ENCODE assay signal across 25 cellular contexts in the genomic region with DNA sequence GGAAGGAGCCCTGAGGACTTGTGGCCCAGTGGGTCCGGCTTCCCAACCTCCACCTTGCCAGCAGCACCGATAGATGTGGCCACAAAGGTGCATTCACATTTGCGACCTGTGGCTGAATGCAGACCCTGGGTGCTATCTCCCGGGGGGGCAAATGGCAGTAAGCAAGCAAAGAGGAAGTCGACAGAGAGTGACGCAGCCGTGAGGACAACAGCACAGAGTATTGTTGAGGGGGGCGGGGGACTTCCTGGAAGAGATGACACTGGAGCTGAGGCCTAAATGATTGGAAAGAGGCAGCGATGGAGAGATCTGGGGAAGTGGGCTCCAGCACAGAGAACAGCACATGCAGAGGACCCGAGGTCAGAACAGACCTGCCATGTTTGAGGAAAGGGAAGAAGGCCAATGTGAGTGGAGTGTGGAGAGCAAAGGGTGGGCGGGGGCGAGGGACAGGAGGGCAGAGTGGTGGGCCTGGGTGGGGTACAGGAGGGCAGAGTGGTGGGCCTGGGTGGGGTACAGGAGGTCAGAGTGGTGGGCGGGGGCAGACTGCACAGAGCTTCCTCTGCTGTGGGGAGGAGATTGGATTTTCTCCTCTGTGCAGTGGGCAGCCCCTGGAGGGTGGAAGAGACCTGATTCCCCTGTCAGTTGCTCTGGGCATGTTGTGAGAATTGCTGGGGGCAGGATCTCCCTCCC. TPM values are rescaled to one million over a fixed set of nuclear protein-coding genes. Genes with fewer than 3 reads are reported as not detected.
A peak's percentile ranks its signal among the peaks of the same experiment; 100 is the strongest.
DNase-seq lines count a peak whose midpoint lies in the region; ATAC-seq and TF ChIP-seq lines count a peak whose summit lies in the region.
"Had no signal": no experiment of that assay in that cellular context is flagged by ENCODE, and none has a peak within 500 bp of the region (broad histone marks: within the 10 kb centered on the region; RNA-seq: fewer than 3 reads in every experiment).

No MANE protein-coding gene starts in this region.

- peak overlapping the region; percentile 31 to 73 (median 60) for H3K4me2 ChIP-seq in BLaER1 treated with 17β-estradiol and CSF1 and Interleukin-3, amounts not matched to agents 10 nM and 100 nM
- no peak overlapping the region for H3K4me2 ChIP-seq in Karpas-422 (ENCODE audit: low read depth, low read length, poor library complexity, severe bottlenecking)

- peaks cover 19% of the 10 kb centered on the region for H3K36me3 Mint-ChIP-seq in glutamatergic neuron (ENCODE audit: unreplicated experiment)
- H3K36me3 Mint-ChIP-seq: CD8-positive, alpha-beta T cell; immature natural killer cell had no signal

- H3K27me3 Mint-ChIP-seq in glutamatergic neuron (ENCODE audit: unreplicated experiment), result peaks cover 5% of the 10 kb centered on the region

- no peaks in the 10 kb centered on the region for H3K36me3 ChIP-seq in BLaER1 treated with 17β-estradiol and CSF1 and Interleukin-3, amounts not matched to agents 10 nM and 100 nM
- H3K36me3 ChIP-seq in Karpas-422 (ENCODE audit: insufficient read depth, low read length), result no peaks in the 10 kb centered on the region
- H3K36me3 ChIP-seq in sigmoid colon, result no peaks in the 10 kb centered on the region
- H3K36me3 ChIP-seq: heart left ventricle, SJCRH30 had no signal

- peaks cover 11% of the 10 kb centered on the region for H3K9me3 Mint-ChIP-seq in glutamatergic neuron (ENCODE audit: unreplicated experiment)

- H3K4me1 ChIP-seq in BLaER1 treated with 17β-estradiol and CSF1 and Interleukin-3, amounts not matched to agents 10 nM and 100 nM, result peaks cover 11 to 23% (median 19%) of the 10 kb centered on the region in 10 experiments
- H3K4me1 ChIP-seq in Karpas-422 (ENCODE audit: low read length) (no peaks in the 10 kb centered on the region), sigmoid colon (peaks cover 0 to 13% (median 12%) of the 10 kb centered on the region in 4 donors)
- H3K4me1 ChIP-seq: SJCRH30 had no signal

- no peak for TF ChIP-seq POLR2A in sigmoid colon (IDR thresholded peaks at IDR 0.05)

- H2AFZ ChIP-seq in Karpas-422 (ENCODE audit: low read length), result peak overlapping the region; percentile 30; the same call in 1 of the 2 replicates

- ATAC-seq in GM18858 (IDR thresholded peaks at IDR 0.05; ENCODE audit: unreplicated experiment), result no peak
- ATAC-seq: activated T-cell treated with anti-CD3 and anti-CD28 coated beads, Interleukin-2, amount 50 U/mL, for 72 hours; CD8-positive, alpha-beta T cell; PC-3 had no signal

- H3K27ac Mint-ChIP-seq in glutamatergic neuron (ENCODE audit: unreplicated experiment), result no peak overlapping the region
- H3K27ac Mint-ChIP-seq: activated T-cell treated with anti-CD3 and anti-CD28 coated beads, Interleukin-2, amount 50 U/mL, for 72 hours; CD8-positive, alpha-beta T cell; endodermal cell; immature natural killer cell; naive B cell had no signal

- H3K27me3 ChIP-seq in BLaER1 treated with 17β-estradiol and CSF1 and Interleukin-3, amounts not matched to agents 10 nM and 100 nM, result no peaks in the 10 kb centered on the region
- H3K27me3 ChIP-seq in Karpas-422 (ENCODE audit: low read length) (0 out of 2 replicates have a peak, but pooled peaks cover 3% of the 10 kb centered on the region), sigmoid colon (no peaks in the 10 kb centered on the region)
- H3K27me3 ChIP-seq: heart left ventricle, SJCRH30 had no signal

- TF ChIP-seq CTCF in glutamatergic neuron (IDR thresholded peaks at IDR 0.05; ENCODE audit: partially characterized antibody, unreplicated experiment) (no peak), sigmoid colon (IDR thresholded peaks at IDR 0.05) (no peak)

- H3K4me3 ChIP-seq in BLaER1 treated with 17β-estradiol and CSF1 and Interleukin-3, amounts not matched to agents 10 nM and 100 nM, result no peak overlapping the region; a peak in 1 of 20 replicates
- H3K4me3 ChIP-seq in Karpas-422 (ENCODE audit: low read length) (no peak overlapping the region), sigmoid colon (no peak overlapping the region)
- H3K4me3 ChIP-seq: heart left ventricle, SJCRH30 had no signal

- H3K9ac ChIP-seq in BLaER1 treated with 17β-estradiol and CSF1 and Interleukin-3, amounts not matched to agents 10 nM and 100 nM, result peak overlapping the region in 1 of 11 experiments; percentile 36; a peak in 1 of 22 replicates
- no peak overlapping the region for H3K9ac ChIP-seq in Karpas-422 (ENCODE audit: low read length)

- intact Hi-C loops in sigmoid colon (cut with DNase I), result no loop called here

- H4K20me1 ChIP-seq in BLaER1 treated with 17β-estradiol and CSF1 and Interleukin-3, amounts not matched to agents 10 nM and 100 nM, result 0 out of 22 replicates have a peak, but pooled peaks cover 0 to 4% (median 0%) of the 10 kb centered on the region in 11 experiments
- H4K20me1 ChIP-seq in Karpas-422 (ENCODE audit: insufficient read depth, low read depth, low read length), result no peaks in the 10 kb centered on the region

- H3K4me1 Mint-ChIP-seq in glutamatergic neuron (ENCODE audit: low read depth, unreplicated experiment), result peaks cover 4% of the 10 kb centered on the region
- H3K4me1 Mint-ChIP-seq: endodermal cell, immature natural killer cell, naive B cell had no signal

- H3K79me2 ChIP-seq in Karpas-422 (ENCODE audit: low read length), result no peaks in the 10 kb centered on the region

- H3K9me2 ChIP-seq in Karpas-422 (replicated peaks; ENCODE audit: insufficient read depth, low read length), result no peaks in the 10 kb centered on the region

- 74 to 84% methylated on average over 13 of the region's 13 CpGs for WGBS in sigmoid colon, 2 donors

- DNase-seq in Karpas-422 (peak; percentile 47), glutamatergic neuron (peak; percentile 5), sigmoid colon (peak; percentile 56), NCI-H345 treated with DMSO at 0.1 percent for 48 hours (lab: John Stamatoyannopoulos, UW; ENCODE audit: unreplicated experiment) (no peak)
- no peak for DNase-seq in central memory CD4-positive, alpha-beta T cell
- DNase-seq: activated naive CD4-positive, alpha-beta T cell treated with anti-CD3 and anti-CD28 coated beads, Interleukin-2, amount 50 U/mL, for 16 hours; activated T-cell treated with anti-CD3 and anti-CD28 coated beads, Interleukin-2, amount 50 U/mL, for 72 hours; CD8-positive, alpha-beta T cell; DMS79; endodermal cell; immature natural killer cell; mammary epithelial cell; naive B cell; NCI-H1436; NCI-H2171 treated with DMSO at 0.1 percent for 48 hours; NCI-H748 treated with DMSO at 0.1 percent for 48 hours; PC-3; SJCRH30; stimulated activated CD4-positive, alpha-beta T cell treated with anti-CD3 and anti-CD28 coated beads, Interleukin-4, amount 100 ng/mL, for 4 hours; T-helper 2 cell had no signal

- peak overlapping the region; percentile 17 to 71 (median 53); a peak in 18 of 22 replicates for H3K27ac ChIP-seq in BLaER1 treated with 17β-estradiol and CSF1 and Interleukin-3, amounts not matched to agents 10 nM and 100 nM
- H3K27ac ChIP-seq in Karpas-422 (ENCODE audit: low read length) (no peak overlapping the region), sigmoid colon (no peak overlapping the region)
- H3K27ac ChIP-seq: SJCRH30 had no signal

- TF ChIP-seq EP300 in sigmoid colon (IDR thresholded peaks at IDR 0.05), result no peak

- H3K4me3 Mint-ChIP-seq in glutamatergic neuron (ENCODE audit: unreplicated experiment), result no peak overlapping the region
- H3K4me3 Mint-ChIP-seq: activated T-cell treated with anti-CD3 and anti-CD28 coated beads, Interleukin-2, amount 50 U/mL, for 72 hours; CD8-positive, alpha-beta T cell; endodermal cell; immature natural killer cell had no signal

- peaks cover 20 to 42% (median 26%) of the 10 kb centered on the region in 11 experiments for H3K9me3 ChIP-seq in BLaER1 treated with 17β-estradiol and CSF1 and Interleukin-3, amounts not matched to agents 10 nM and 100 nM (replicated peaks in 1 of 11)
- no peaks in the 10 kb centered on the region for H3K9me3 ChIP-seq in Karpas-422 (ENCODE audit: low read length)
- peaks cover 0 to 8% (median 0%) of the 10 kb centered on the region in 4 donors for H3K9me3 ChIP-seq in sigmoid colon
- H3K9me3 ChIP-seq: SJCRH30 had no signal

RNA-seq across cellular contexts. Expression of a gene that starts 42.6 kb away (rescaled TPM):
- not detected in 2 replicates for total RNA-seq in Karpas-422 (2014; rRNA removed; shearing (Covaris generic); ENCODE audit: low replicate concordance)
- total RNA-seq in glutamatergic neuron (ENCODE audit: unreplicated experiment), result 23.5 TPM
- 10 to 100 TPM in 3 of 4 donors, 1 to 10 TPM in 1; 9.2 to 33.2 (median 14.6) TPM for total RNA-seq in sigmoid colon
- polyA plus RNA-seq in sigmoid colon, result 1 to 10 TPM in 2 of 3 donors, under 1 TPM in 1; 0.69 to 5.9 (median 1.2) TPM
- total RNA-seq: activated CD8-positive, alpha-beta memory T cell treated with anti-CD3 and anti-CD28 coated beads for 36 hours; activated T-cell treated with anti-CD3 and anti-CD28 coated beads, Interleukin-2, amount 50 U/mL, for 72 hours; CD8-positive, alpha-beta T cell; HT-29; PC-3; SJCRH30 had no signal

Comparison
In these comparisons a context has a peak if more than half of its experiments do, and no peak if none do; other contexts are left out.
1. H3K27ac ChIP-seq: peak in BLaER1 treated with 17β-estradiol and CSF1 and Interleukin-3, amounts not matched to agents 10 nM and 100 nM (11 of 11); none in Karpas-422 (single experiment) and sigmoid colon (0 of 4).
2. DNase-seq: peak in Karpas-422 (single experiment), glutamatergic neuron (single experiment) and sigmoid colon (single experiment); none in NCI-H345 treated with DMSO at 0.1 percent for 48 hours (single experiment) and central memory CD4-positive, alpha-beta T cell (single experiment).
3. RNA of a gene that starts 42.6 kb away (total RNA-seq): 23.5 TPM in glutamatergic neuron (single experiment) and 9.2 to 33.2 TPM in sigmoid colon; not detected in Karpas-422; every median in the first group is over 10 times any median in the second.